In genomic region chr17:37358098-37358829, GRCh38 we compare ENCODE assay signal across 2 cellular contexts.
TF ChIP-seq lines count a peak whose summit lies in the region.

No MANE protein-coding gene starts in this region.

TF ChIP-seq in HCT116, 20 proteins besides CTCF, POLR2A, EP300 and RAD21:
- TF ChIP-seq EGR1 (IDR thresholded peaks at IDR 0.05; ENCODE audit: low read depth), result no peak
- no peak for TF ChIP-seq CBX3 (IDR thresholded peaks at IDR 0.05; ENCODE audit: low read depth)
- no peak for TF ChIP-seq TCF7L2 (IDR thresholded peaks at IDR 0.05; ENCODE audit: borderline replicate concordance, extremely low read depth, insufficient read depth, insufficient read length)
- no peak for TF ChIP-seq YY1 (IDR thresholded peaks at IDR 0.05; ENCODE audit: extremely low read depth, insufficient replicate concordance, low read depth, low read length)
- no peak for TF ChIP-seq ZNF274 (IDR thresholded peaks at IDR 0.05; ENCODE audit: low read depth, low read length)
- TF ChIP-seq MAX (IDR thresholded peaks at IDR 0.05), result no peak; the same call in 1 of the 2 replicates
- no peak for TF ChIP-seq REST (IDR thresholded peaks at IDR 0.05; ENCODE audit: low read depth)
- no peak for TF ChIP-seq SP1 (IDR thresholded peaks at IDR 0.05; ENCODE audit: low read depth)
TF ChIP-seq in HCT116: peak in this region for 0.

TF ChIP-seq in HepG2, 621 proteins besides CTCF, POLR2A, EP300 and RAD21 (continues in another document):
- TF ChIP-seq, protein P1, sequence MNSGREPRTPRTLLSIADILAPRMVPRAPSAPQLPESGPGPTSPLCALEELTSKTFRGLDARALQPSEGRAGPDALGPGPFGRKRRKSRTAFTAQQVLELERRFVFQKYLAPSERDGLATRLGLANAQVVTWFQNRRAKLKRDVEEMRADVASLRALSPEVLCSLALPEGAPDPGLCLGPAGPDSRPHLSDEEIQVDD (CRISPR knock-in tag; IDR thresholded peaks at IDR 0.05; ENCODE audit: borderline replicate concordance), result 0 out of 2 replicates have a peak, but pooled peaks have one; percentile 34
- TF ChIP-seq ZNF704 (CRISPR knock-in tag; IDR thresholded peaks at IDR 0.05; ENCODE audit: borderline replicate concordance) (peak; percentile 78; the same call in 1 of the 2 replicates), KMT2B (CRISPR knock-in tag; IDR thresholded peaks at IDR 0.05) (peak; percentile 46; the same call in 1 of the 2 replicates), MXD4 (CRISPR knock-in tag; IDR thresholded peaks at IDR 0.05) (peak; percentile 64; the same call in 1 of the 2 replicates), ZFP90 (CRISPR knock-in tag; IDR thresholded peaks at IDR 0.05; ENCODE audit: borderline replicate concordance) (0 out of 2 replicates have a peak, but pooled peaks have one; percentile 82), ZNF251 (CRISPR knock-in tag; IDR thresholded peaks at IDR 0.05) (no peak), POLR2AphosphoS2 (IDR thresholded peaks at IDR 0.05; ENCODE audit: low read depth, low read length) (0 out of 2 replicates have a peak, but pooled peaks have one; percentile 65), ZNF501 (CRISPR knock-in tag; IDR thresholded peaks at IDR 0.05) (peak; percentile 69; the same call in 1 of the 2 replicates), ZNF275 (CRISPR knock-in tag; IDR thresholded peaks at IDR 0.05; ENCODE audit: borderline replicate concordance) (no peak), DRAP1 (CRISPR knock-in tag; IDR thresholded peaks at IDR 0.05) (peak; percentile 78), TBX2 (CRISPR knock-in tag; IDR thresholded peaks at IDR 0.05; ENCODE audit: borderline replicate concordance) (0 out of 2 replicates have a peak, but pooled peaks have one; percentile 58), HDAC1 (CRISPR knock-in tag; IDR thresholded peaks at IDR 0.05) (peak; percentile 69; the same call in 1 of the 2 replicates), IKZF5 (CRISPR knock-in tag; IDR thresholded peaks at IDR 0.05) (peak; percentile 31; the same call in 1 of the 2 replicates), ZMYM4 (CRISPR knock-in tag; IDR thresholded peaks at IDR 0.05) (peak; percentile 44; the same call in 1 of the 2 replicates), LCORL (IDR thresholded peaks at IDR 0.05) (no peak), LCORL (CRISPR knock-in tag; IDR thresholded peaks at IDR 0.05) (peak; percentile 81), NBN (conservative IDR thresholded peaks at IDR 0.05) (no peak), HDAC2 (CRISPR knock-in tag; IDR thresholded peaks at IDR 0.05) (0 out of 2 replicates have a peak, but pooled peaks have one; percentile 52), ZNF747 (CRISPR knock-in tag; IDR thresholded peaks at IDR 0.05; ENCODE audit: borderline replicate concordance) (no peak), GFI1 (CRISPR knock-in tag; IDR thresholded peaks at IDR 0.05; ENCODE audit: borderline replicate concordance) (0 out of 2 replicates have a peak, but pooled peaks have one; percentile 42), KAT7 (CRISPR knock-in tag; IDR thresholded peaks at IDR 0.05; ENCODE audit: borderline replicate concordance) (no peak), SIN3A (IDR thresholded peaks at IDR 0.05; ENCODE audit: borderline replicate concordance, low read depth, low read length) (peak; percentile 81; the same call in 1 of the 2 replicates), ZNF264 (CRISPR knock-in tag; IDR thresholded peaks at IDR 0.05) (peak; percentile 0; the same call in 1 of the 2 replicates), MXI1 (IDR thresholded peaks at IDR 0.05; ENCODE audit: borderline replicate concordance, low read depth, low read length) (peak; percentile 84; the same call in 1 of the 3 replicates), ARHGAP35 (CRISPR knock-in tag; IDR thresholded peaks at IDR 0.05; ENCODE audit: borderline replicate concordance) (0 out of 2 replicates have a peak, but pooled peaks have one; percentile 18), KLF15 (CRISPR knock-in tag; IDR thresholded peaks at IDR 0.05; ENCODE audit: borderline replicate concordance) (0 out of 2 replicates have a peak, but pooled peaks have one; percentile 28), MNT (IDR thresholded peaks at IDR 0.05) (peak; percentile 69), NCOA1 (CRISPR knock-in tag; IDR thresholded peaks at IDR 0.05) (0 out of 2 replicates have a peak, but pooled peaks have one; percentile 32), ZSCAN5A (CRISPR knock-in tag; IDR thresholded peaks at IDR 0.05; ENCODE audit: borderline replicate concordance) (0 out of 2 replicates have a peak, but pooled peaks have one; percentile 70), XBP1 (CRISPR knock-in tag; IDR thresholded peaks at IDR 0.05) (no peak), ZNF430 (CRISPR knock-in tag; IDR thresholded peaks at IDR 0.05) (0 out of 2 replicates have a peak, but pooled peaks have one; percentile 40), REXO4 (CRISPR knock-in tag; IDR thresholded peaks at IDR 0.05; ENCODE audit: borderline replicate concordance) (no peak), TFDP1 (CRISPR knock-in tag; IDR thresholded peaks at IDR 0.05; ENCODE audit: borderline replicate concordance) (peak; percentile 16; the same call in 1 of the 2 replicates), ZBTB20 (CRISPR knock-in tag; IDR thresholded peaks at IDR 0.05; ENCODE audit: borderline replicate concordance, low read depth) (0 out of 2 replicates have a peak, but pooled peaks have one; percentile 51), NR2F1 (CRISPR knock-in tag; IDR thresholded peaks at IDR 0.05) (no peak; a peak in 1 of 4 replicates), ISX (CRISPR knock-in tag; conservative IDR thresholded peaks at IDR 0.05) (peak; percentile 23; the same call in 1 of the 2 replicates), PRPF4 (IDR thresholded peaks at IDR 0.05; ENCODE audit: low read depth, low read length, poor library complexity, severe bottlenecking) (no peak), REL (CRISPR knock-in tag; conservative IDR thresholded peaks at IDR 0.05) (peak; percentile 75; the same call in 1 of the 2 replicates), SP1 (IDR thresholded peaks at IDR 0.05) (no peak), SP1 (CRISPR knock-in tag; IDR thresholded peaks at IDR 0.05) (0 out of 2 replicates have a peak, but pooled peaks have one; percentile 12), ZNF766 (CRISPR knock-in tag; IDR thresholded peaks at IDR 0.05; ENCODE audit: borderline replicate concordance) (no peak)
- TF ChIP-seq, protein P2, sequence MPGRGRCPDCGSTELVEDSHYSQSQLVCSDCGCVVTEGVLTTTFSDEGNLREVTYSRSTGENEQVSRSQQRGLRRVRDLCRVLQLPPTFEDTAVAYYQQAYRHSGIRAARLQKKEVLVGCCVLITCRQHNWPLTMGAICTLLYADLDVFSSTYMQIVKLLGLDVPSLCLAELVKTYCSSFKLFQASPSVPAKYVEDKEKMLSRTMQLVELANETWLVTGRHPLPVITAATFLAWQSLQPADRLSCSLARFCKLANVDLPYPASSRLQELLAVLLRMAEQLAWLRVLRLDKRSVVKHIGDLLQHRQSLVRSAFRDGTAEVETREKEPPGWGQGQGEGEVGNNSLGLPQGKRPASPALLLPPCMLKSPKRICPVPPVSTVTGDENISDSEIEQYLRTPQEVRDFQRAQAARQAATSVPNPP (CRISPR knock-in tag; IDR thresholded peaks at IDR 0.05), result 0 out of 2 replicates have a peak, but pooled peaks have one; percentile 25
- TF ChIP-seq, protein P3, sequence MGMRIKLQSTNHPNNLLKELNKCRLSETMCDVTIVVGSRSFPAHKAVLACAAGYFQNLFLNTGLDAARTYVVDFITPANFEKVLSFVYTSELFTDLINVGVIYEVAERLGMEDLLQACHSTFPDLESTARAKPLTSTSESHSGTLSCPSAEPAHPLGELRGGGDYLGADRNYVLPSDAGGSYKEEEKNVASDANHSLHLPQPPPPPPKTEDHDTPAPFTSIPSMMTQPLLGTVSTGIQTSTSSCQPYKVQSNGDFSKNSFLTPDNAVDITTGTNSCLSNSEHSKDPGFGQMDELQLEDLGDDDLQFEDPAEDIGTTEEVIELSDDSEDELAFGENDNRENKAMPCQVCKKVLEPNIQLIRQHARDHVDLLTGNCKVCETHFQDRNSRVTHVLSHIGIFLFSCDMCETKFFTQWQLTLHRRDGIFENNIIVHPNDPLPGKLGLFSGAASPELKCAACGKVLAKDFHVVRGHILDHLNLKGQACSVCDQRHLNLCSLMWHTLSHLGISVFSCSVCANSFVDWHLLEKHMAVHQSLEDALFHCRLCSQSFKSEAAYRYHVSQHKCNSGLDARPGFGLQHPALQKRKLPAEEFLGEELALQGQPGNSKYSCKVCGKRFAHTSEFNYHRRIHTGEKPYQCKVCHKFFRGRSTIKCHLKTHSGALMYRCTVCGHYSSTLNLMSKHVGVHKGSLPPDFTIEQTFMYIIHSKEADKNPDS (CRISPR knock-in tag; IDR thresholded peaks at IDR 0.05), result no peak
- TF ChIP-seq, protein P4, sequence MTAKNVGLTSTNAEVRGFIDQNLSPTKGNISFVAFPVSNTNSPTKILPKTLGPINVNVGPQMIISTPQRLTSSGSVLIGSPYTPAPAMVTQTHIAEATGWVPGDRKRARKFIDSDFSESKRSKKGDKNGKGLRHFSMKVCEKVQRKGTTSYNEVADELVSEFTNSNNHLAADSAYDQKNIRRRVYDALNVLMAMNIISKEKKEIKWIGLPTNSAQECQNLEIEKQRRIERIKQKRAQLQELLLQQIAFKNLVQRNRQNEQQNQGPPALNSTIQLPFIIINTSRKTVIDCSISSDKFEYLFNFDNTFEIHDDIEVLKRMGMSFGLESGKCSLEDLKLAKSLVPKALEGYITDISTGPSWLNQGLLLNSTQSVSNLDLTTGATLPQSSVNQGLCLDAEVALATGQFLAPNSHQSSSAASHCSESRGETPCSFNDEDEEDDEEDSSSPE (CRISPR knock-in tag; IDR thresholded peaks at IDR 0.05), result peak; percentile 16; the same call in 1 of the 2 replicates
- TF ChIP-seq, protein P5, sequence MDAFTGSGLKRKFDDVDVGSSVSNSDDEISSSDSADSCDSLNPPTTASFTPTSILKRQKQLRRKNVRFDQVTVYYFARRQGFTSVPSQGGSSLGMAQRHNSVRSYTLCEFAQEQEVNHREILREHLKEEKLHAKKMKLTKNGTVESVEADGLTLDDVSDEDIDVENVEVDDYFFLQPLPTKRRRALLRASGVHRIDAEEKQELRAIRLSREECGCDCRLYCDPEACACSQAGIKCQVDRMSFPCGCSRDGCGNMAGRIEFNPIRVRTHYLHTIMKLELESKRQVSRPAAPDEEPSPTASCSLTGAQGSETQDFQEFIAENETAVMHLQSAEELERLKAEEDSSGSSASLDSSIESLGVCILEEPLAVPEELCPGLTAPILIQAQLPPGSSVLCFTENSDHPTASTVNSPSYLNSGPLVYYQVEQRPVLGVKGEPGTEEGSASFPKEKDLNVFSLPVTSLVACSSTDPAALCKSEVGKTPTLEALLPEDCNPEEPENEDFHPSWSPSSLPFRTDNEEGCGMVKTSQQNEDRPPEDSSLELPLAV (CRISPR knock-in tag; conservative IDR thresholded peaks at IDR 0.05; ENCODE audit: low read depth), result 0 out of 2 replicates have a peak, but pooled peaks have one; percentile 31
